8 cellular contexts compared by ENCODE assay signal in the genomic region with DNA sequence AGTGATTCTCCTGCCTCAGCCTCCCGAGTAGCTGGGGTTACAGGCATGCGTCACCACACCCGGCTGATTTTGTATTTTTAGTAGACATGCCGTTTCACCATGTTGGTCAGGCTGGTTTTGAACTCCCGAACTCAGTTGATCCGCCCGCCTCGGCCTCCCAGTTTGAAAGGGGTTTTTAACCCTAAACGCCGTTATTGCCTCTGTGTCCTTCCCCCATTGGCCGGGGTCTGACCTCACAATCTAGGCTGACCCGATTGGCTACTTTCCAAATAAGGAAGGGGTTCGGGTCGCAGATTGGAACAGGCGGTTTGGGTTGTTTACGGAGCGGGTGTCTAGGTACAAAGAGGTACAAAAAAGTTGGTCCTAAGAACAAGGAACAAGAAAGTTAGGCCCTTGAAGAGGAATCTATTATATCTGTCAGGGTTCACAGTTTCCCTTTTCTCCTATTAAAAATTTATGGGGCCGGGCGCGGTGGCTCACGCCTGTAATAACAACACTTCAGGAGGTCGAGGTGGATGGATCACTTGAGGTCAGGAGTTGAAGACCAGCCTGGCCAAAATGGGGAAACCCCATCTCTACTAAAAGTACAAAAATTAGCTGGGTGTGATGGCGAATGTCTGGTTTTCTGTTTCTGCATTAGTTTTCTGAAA. TPM values are rescaled to one million over a fixed set of nuclear protein-coding genes. Genes with fewer than 3 reads are reported as not detected.
A peak's percentile ranks its signal among the peaks of the same experiment; 100 is the strongest.
DNase-seq lines count a peak whose midpoint lies in the region; ATAC-seq and TF ChIP-seq lines count a peak whose summit lies in the region.

No MANE protein-coding gene starts in this region.

- TF ChIP-seq POLR2A in gastrocnemius medialis (IDR thresholded peaks at IDR 0.05), result no peak

- H3K9me3 ChIP-seq in gastrocnemius medialis, result peaks cover 0 to 2% (median 0%) of the 10 kb centered on the region in 3 donors

- ATAC-seq in GM19035 (IDR thresholded peaks at IDR 0.05; ENCODE audit: unreplicated experiment) (peak; percentile 17), gastrocnemius medialis (no peak), GM21576 (IDR thresholded peaks at IDR 0.05; ENCODE audit: unreplicated experiment) (no peak), HG03045 (IDR thresholded peaks at IDR 0.05; ENCODE audit: unreplicated experiment) (no peak)
- ATAC-seq in activated naive CD4-positive, alpha-beta T cell treated with anti-CD3 and anti-CD28 coated beads, Interleukin-2, amount 50 U/mL, for 72 hours, result peak; percentile 40 to 45

- H3K27me3 ChIP-seq in gastrocnemius medialis, result no peaks in the 10 kb centered on the region

- DNase-seq in RPMI7951 (ENCODE audit: low read depth), result peak; percentile 6
- DNase-seq in activated naive CD4-positive, alpha-beta T cell treated with anti-CD3 and anti-CD28 coated beads, Interleukin-2, amount 50 U/mL, for 72 hours (ENCODE audit: low spot score in 2 of 2), result peak; percentile 63 to 77
- peak; percentile 2 for DNase-seq in hepatic stellate cell (ENCODE audit: low spot score)
- DNase-seq in gastrocnemius medialis, result no peak
- DNase-seq in DMS153 (lab: John Stamatoyannopoulos, UW), result no peak

- intact Hi-C loops in gastrocnemius medialis (cut with DNase I; ENCODE audit: low total_unique reads), result loop anchor here (2.0 to 5.0 kb wide), 4 partner anchors 34 to 199 kb away; a partner anchor contains a TSS

- in situ Hi-C loops in gastrocnemius medialis (cut with MboI; ENCODE audit: low sequenced_read_pairs in 4 of 4), result loop anchor here in 1 of 4 donors (5.0 kb wide), 1 partner anchor 49 kb away; no protein-coding TSS in a partner anchor

- no peaks in the 10 kb centered on the region for H3K36me3 ChIP-seq in gastrocnemius medialis

- peak overlapping the region; percentile 98 to 99 for H3K27ac Mint-ChIP-seq in activated naive CD4-positive, alpha-beta T cell treated with anti-CD3 and anti-CD28 coated beads, Interleukin-2, amount 50 U/mL, for 72 hours

- no peak for TF ChIP-seq CTCF in gastrocnemius medialis (IDR thresholded peaks at IDR 0.05 in 4 of 5, conservative IDR thresholded peaks at IDR 0.05 in 1 of 5)

- peak overlapping the region; percentile 93 to 96 (median 94) for H3K27ac ChIP-seq in gastrocnemius medialis

- peaks cover 14 to 47% of the 10 kb centered on the region in 2 donors for H3K36me3 Mint-ChIP-seq in activated naive CD4-positive, alpha-beta T cell treated with anti-CD3 and anti-CD28 coated beads, Interleukin-2, amount 50 U/mL, for 72 hours

- peaks cover 0 to 5% of the 10 kb centered on the region in 2 donors for H3K9me3 Mint-ChIP-seq in activated naive CD4-positive, alpha-beta T cell treated with anti-CD3 and anti-CD28 coated beads, Interleukin-2, amount 50 U/mL, for 72 hours

- peak overlapping the region; percentile 74 to 85 (median 80) for H3K4me3 ChIP-seq in gastrocnemius medialis

- H3K4me1 ChIP-seq in gastrocnemius medialis, result peaks cover 28 to 32% of the 10 kb centered on the region in 2 donors

RNA-seq across cellular contexts. Expression of a gene that starts 1.0 kb away (rescaled TPM):
- 4.3 and 7.6 TPM in 2 replicates for total RNA-seq in RPMI7951 (2014; rRNA removed; shearing (Covaris generic))
- 10 to 100 TPM; 19.9 to 20.7 TPM for total RNA-seq in activated naive CD4-positive, alpha-beta T cell treated with anti-CD3 and anti-CD28 coated beads, Interleukin-2, amount 50 U/mL, for 72 hours
- total RNA-seq in gastrocnemius medialis, result 1 to 10 TPM; 3.1 to 9.5 (median 6.3) TPM

RNA-seq across cellular contexts. Expression of a gene that starts 34.0 kb away (rescaled TPM):
- 17.4 and 24.0 TPM in 2 replicates for total RNA-seq in RPMI7951 (2014; rRNA removed; shearing (Covaris generic))
- 10 to 100 TPM; 24.4 to 28.5 TPM for total RNA-seq in activated naive CD4-positive, alpha-beta T cell treated with anti-CD3 and anti-CD28 coated beads, Interleukin-2, amount 50 U/mL, for 72 hours
- total RNA-seq in gastrocnemius medialis, result 1 to 10 TPM in 2 of 4 donors, under 1 TPM in 2; 0.36 to 4.1 (median 0.89) TPM

RNA-seq across cellular contexts. Expression of a gene that starts 45.2 kb away (rescaled TPM):
- 18.4 and 24.8 TPM in 2 replicates for total RNA-seq in RPMI7951 (2014; rRNA removed; shearing (Covaris generic))
- total RNA-seq in activated naive CD4-positive, alpha-beta T cell treated with anti-CD3 and anti-CD28 coated beads, Interleukin-2, amount 50 U/mL, for 72 hours, result 10 to 100 TPM; 31.7 to 36.2 TPM
- 10 to 100 TPM in 3 of 4 donors, 1 to 10 TPM in 1; 6.3 to 18.7 (median 14.9) TPM for total RNA-seq in gastrocnemius medialis

Comparison
In these comparisons a context has a peak if more than half of its experiments do, and no peak if none do; other contexts are left out.
1. ATAC-seq: peak in GM19035 (single experiment) and activated naive CD4-positive, alpha-beta T cell treated with anti-CD3 and anti-CD28 coated beads, Interleukin-2, amount 50 U/mL, for 72 hours (2 of 2); none in gastrocnemius medialis (0 of 2), GM21576 (single experiment) and HG03045 (single experiment).
2. DNase-seq: peak in RPMI7951 (single experiment), activated naive CD4-positive, alpha-beta T cell treated with anti-CD3 and anti-CD28 coated beads, Interleukin-2, amount 50 U/mL, for 72 hours (2 of 2) and hepatic stellate cell (single experiment); none in gastrocnemius medialis (0 of 2) and DMS153 (single experiment).